ENCODE assay signal across 11 cellular contexts in genomic region chr11:12769834-12770345, GRCh38.
DNase-seq lines count a peak whose midpoint lies in the region; ATAC-seq, FAIRE-seq and TF ChIP-seq lines count a peak whose summit lies in the region.
"Had no signal": no experiment of that assay in that cellular context is flagged by ENCODE, and none has a peak within 500 bp of the region (broad histone marks: within the 10 kb centered on the region; RNA-seq: fewer than 3 reads in every experiment).

No MANE protein-coding gene starts in this region.

- no peak for ATAC-seq in HG03457 (IDR thresholded peaks at IDR 0.05; ENCODE audit: unreplicated experiment)
- ATAC-seq in GM19455 (IDR thresholded peaks at IDR 0.05; ENCODE audit: unreplicated experiment): no peak
- ATAC-seq in HG02852 (IDR thresholded peaks at IDR 0.05; ENCODE audit: unreplicated experiment): no peak
- ATAC-seq: Right ventricle myocardium inferior had no signal

- dilution Hi-C loops in keratinocyte (cut with MboI; ENCODE audit: extremely low pct_ligation_motif_present, low sequenced_read_pairs): no loop called here

- H3K9me3 ChIP-seq in adipocyte (ENCODE audit: control insufficient read depth, low read length): no peaks in the 10 kb centered on the region
- no peaks in the 10 kb centered on the region for H3K9me3 ChIP-seq in keratinocyte (ENCODE audit: control insufficient read depth, low read depth, low read length)
- H3K9me3 ChIP-seq: right lobe of liver had no signal

- H3K4me2 ChIP-seq in keratinocyte (ENCODE audit: control insufficient read depth, extremely low read depth, insufficient read depth, low read depth, low read length): peak overlapping the region; percentile 53

- peaks cover 78% of the 10 kb centered on the region for H3K79me2 ChIP-seq in keratinocyte (ENCODE audit: control insufficient read depth, insufficient read depth, low read length)

- H3K36me3 ChIP-seq in adipocyte (ENCODE audit: control insufficient read depth, insufficient read depth, low read length, severe bottlenecking) (peaks cover 15% of the 10 kb centered on the region), keratinocyte (ENCODE audit: control insufficient read depth in 2 of 2, extremely low read depth in 1 of 2, insufficient read depth in 2 of 2, low read length in 2 of 2) (peaks cover 4% of the 10 kb centered on the region in 2 experiments)

- H3K4me3 ChIP-seq in AG10803 (ENCODE audit: low read length) (no peak overlapping the region), adipocyte (ENCODE audit: low read length) (peak overlapping the region; percentile 10), keratinocyte (ENCODE audit: control insufficient read depth in 2 of 3, extremely low read depth in 1 of 3, insufficient read depth in 2 of 3, low read depth in 1 of 3, low read length in 3 of 3) (no peak overlapping the region)
- H3K4me3 ChIP-seq: right lobe of liver had no signal

- FAIRE-seq in keratinocyte (lab: Jason Lieb, UNC): peak; percentile 34

- H3K9me1 ChIP-seq in keratinocyte (ENCODE audit: control insufficient read depth, extremely low read depth, insufficient read depth, low read length): peaks cover 2% of the 10 kb centered on the region

- H2AFZ ChIP-seq in keratinocyte (ENCODE audit: control insufficient read depth, low read length): no peak overlapping the region

- H3K27ac ChIP-seq in keratinocyte (ENCODE audit: control insufficient read depth, insufficient read depth, low read length): peak overlapping the region; percentile 76
- H3K27ac ChIP-seq: right lobe of liver had no signal

- H3K9ac ChIP-seq in adipocyte (ENCODE audit: low read length) (peak overlapping the region; percentile 7), keratinocyte (ENCODE audit: control insufficient read depth, extremely low read depth, insufficient read depth, low read length) (peak overlapping the region; percentile 56)

- H4K20me1 ChIP-seq in keratinocyte (ENCODE audit: control insufficient read depth, extremely low read depth, insufficient read depth, low read length): no peaks in the 10 kb centered on the region

- peak; percentile 89 for DNase-seq in AG10803 (ENCODE audit: low read depth)
- peak; percentile 83 for DNase-seq in LHCN-M2 (ENCODE audit: low read depth)
- DNase-seq in adipocyte (ENCODE audit: low read depth): peak; percentile 71
- peak; percentile 41 for DNase-seq in keratinocyte (ENCODE audit: low read depth, low spot score)
- DNase-seq in activated CD4-positive, CD25-positive, alpha-beta regulatory T cell treated with anti-CD3 and anti-CD28 coated beads, Interleukin-2, amount 50 U/mL, for 72 hours: no peak
- DNase-seq: Kasumi-1, right lobe of liver had no signal

- TF ChIP-seq CTCF in AG10803 (conservative IDR thresholded peaks at IDR 0.05; ENCODE audit: low read length): no peak
- TF ChIP-seq CTCF in keratinocyte (optimal IDR thresholded peaks at IDR 0.05 in 1 of 3, IDR thresholded peaks at IDR 0.05 in 1 of 3, conservative IDR thresholded peaks at IDR 0.05 in 1 of 3; ENCODE audit: extremely low read depth in 1 of 3, insufficient read depth in 2 of 3, low read length in 3 of 3): no peak

- H3K4me1 ChIP-seq in adipocyte (ENCODE audit: control insufficient read depth, insufficient read depth, low read length) (peaks cover 66% of the 10 kb centered on the region), keratinocyte (ENCODE audit: control insufficient read depth, extremely low read depth, insufficient read depth, low read length) (peaks cover 42% of the 10 kb centered on the region)

- H3K27me3 ChIP-seq in adipocyte (replicated peaks; ENCODE audit: control insufficient read depth, insufficient read depth, low read length) (no peaks in the 10 kb centered on the region), keratinocyte (ENCODE audit: control insufficient read depth, extremely low read depth, insufficient read depth, low read length) (no peaks in the 10 kb centered on the region)
- H3K27me3 ChIP-seq: right lobe of liver had no signal
